Comparison of ENCODE assay signal across 7 cellular contexts in the genomic region with DNA sequence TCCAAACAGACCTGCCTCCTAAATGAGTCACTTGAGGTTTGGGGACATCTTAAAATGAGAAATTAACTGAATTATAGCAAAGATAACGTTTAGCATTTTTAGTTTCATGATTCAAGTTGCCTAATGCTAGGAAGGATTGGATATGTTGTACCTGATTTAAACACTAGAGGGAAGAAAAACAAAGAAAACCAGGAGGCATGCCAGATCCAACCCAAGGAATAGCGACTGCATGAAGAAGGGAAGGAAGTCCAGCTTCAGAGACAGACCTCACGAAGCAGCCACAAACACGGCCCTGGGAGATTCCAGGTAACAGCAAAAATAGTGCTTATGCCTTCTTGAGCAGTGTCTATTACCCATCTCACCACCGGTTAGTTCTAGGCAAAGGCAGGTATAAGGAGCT.
DNase-seq lines count a peak whose midpoint lies in the region; ATAC-seq, FAIRE-seq and TF ChIP-seq lines count a peak whose summit lies in the region.

No MANE protein-coding gene starts in this region.

- peak; percentile 18 for DNase-seq in H7
- DNase-seq in RKO (ENCODE audit: low spot score): peak; percentile 39
- DNase-seq in glomerular visceral epithelial cell (ENCODE audit: extremely low spot score): peak; percentile 36
- DNase-seq in small intestine: peak; percentile 27
- DNase-seq in NCI-H187 (lab: John Stamatoyannopoulos, UW): no peak
- no peak for DNase-seq in sigmoid colon

- TF ChIP-seq CTCF in sigmoid colon (IDR thresholded peaks at IDR 0.05): peak in 2 of 4 experiments; percentile 30 to 31

- H3K27me3 ChIP-seq in H7 (ENCODE audit: control insufficient read depth, insufficient read depth, low read length) (no peaks in the 10 kb centered on the region), small intestine (ENCODE audit: control insufficient read depth in 2 of 2, insufficient read depth in 2 of 2, low read length in 2 of 2) (no peaks in the 10 kb centered on the region), sigmoid colon (no peaks in the 10 kb centered on the region)

- no peak for TF ChIP-seq POLR2A in sigmoid colon (IDR thresholded peaks at IDR 0.05)

- WGBS in small intestine, 3 donors: 22 to 25% (median 23%) methylated on average over 5 of the region's 5 CpGs
- 22 to 25% methylated on average over 5 of the region's 5 CpGs for WGBS in sigmoid colon, 2 donors

- H3K4me1 ChIP-seq in small intestine (ENCODE audit: control insufficient read depth in 2 of 2, insufficient read depth in 1 of 2, low read depth in 1 of 2, low read length in 1 of 2) (no peaks in the 10 kb centered on the region), sigmoid colon (no peaks in the 10 kb centered on the region)

- H3K9me3 ChIP-seq in small intestine (ENCODE audit: control insufficient read depth, low read depth) (no peaks in the 10 kb centered on the region), sigmoid colon (no peaks in the 10 kb centered on the region)

- H3K36me3 ChIP-seq in H7 (replicated peaks; ENCODE audit: control insufficient read depth, insufficient read depth, low read length) (no peaks in the 10 kb centered on the region), small intestine (ENCODE audit: control insufficient read depth in 2 of 2, insufficient read depth in 2 of 2, low read length in 2 of 2) (no peaks in the 10 kb centered on the region), sigmoid colon (no peaks in the 10 kb centered on the region)

- H3K4me3 ChIP-seq in H7 (ENCODE audit: insufficient read depth, low read depth, low read length) (no peak overlapping the region), small intestine (ENCODE audit: low read depth in 1 of 2, low read length in 2 of 2) (no peak overlapping the region), sigmoid colon (no peak overlapping the region)

- ATAC-seq in GM18909 (IDR thresholded peaks at IDR 0.05; ENCODE audit: poor library complexity, unreplicated experiment): no peak

- FAIRE-seq in small intestine (lab: Jason Lieb, UNC): no peak

- TF ChIP-seq EP300 in sigmoid colon (IDR thresholded peaks at IDR 0.05): no peak

- intact Hi-C loops in sigmoid colon (cut with DNase I): no loop called here

- no peak overlapping the region for H3K27ac ChIP-seq in small intestine (ENCODE audit: low read depth in 1 of 2, low read length in 1 of 2)
- H3K27ac ChIP-seq in sigmoid colon: no peak overlapping the region

Comparison
In these comparisons a context has a peak if more than half of its experiments do, and no peak if none do; other contexts are left out.
1. DNase-seq: peak in H7 (single experiment), RKO (single experiment), glomerular visceral epithelial cell (single experiment) and small intestine (single experiment); none in NCI-H187 (0 of 2) and sigmoid colon (single experiment).